Comparison of ENCODE assay signal across 1 cellular context in genomic region chr9:22105005-22105722, GRCh38.
TF ChIP-seq lines count a peak whose summit lies in the region.

No MANE protein-coding gene starts in this region.

TF ChIP-seq in HepG2, 621 proteins besides CTCF, POLR2A, EP300 and RAD21 (continued from another document):
- no peak for TF ChIP-seq MZF1 (CRISPR knock-in tag; IDR thresholded peaks at IDR 0.05; ENCODE audit: borderline replicate concordance)
- no peak for TF ChIP-seq HDAC2 (CRISPR knock-in tag; IDR thresholded peaks at IDR 0.05)
- TF ChIP-seq PCBP2 (optimal IDR thresholded peaks at IDR 0.05; ENCODE audit: low read depth, low read length, poor library complexity, severe bottlenecking) = no peak
- no peak for TF ChIP-seq ZNF180 (CRISPR knock-in tag; IDR thresholded peaks at IDR 0.05; ENCODE audit: borderline replicate concordance, low read depth)
- TF ChIP-seq GABPA (IDR thresholded peaks at IDR 0.05; ENCODE audit: low read depth, low read length) = no peak
- TF ChIP-seq GABPA (CRISPR knock-in tag; IDR thresholded peaks at IDR 0.05; ENCODE audit: low read depth) = no peak
- no peak for TF ChIP-seq HOMEZ (CRISPR knock-in tag; IDR thresholded peaks at IDR 0.05; ENCODE audit: low read depth)
- TF ChIP-seq SNRNP70 (IDR thresholded peaks at IDR 0.05; ENCODE audit: low read depth, low read length) = no peak
- no peak for TF ChIP-seq RFX1 (IDR thresholded peaks at IDR 0.05)
- TF ChIP-seq ZNF33B (CRISPR knock-in tag; IDR thresholded peaks at IDR 0.05) = no peak
